Comparison of ENCODE assay signal across 1 cellular context in the genomic region with DNA sequence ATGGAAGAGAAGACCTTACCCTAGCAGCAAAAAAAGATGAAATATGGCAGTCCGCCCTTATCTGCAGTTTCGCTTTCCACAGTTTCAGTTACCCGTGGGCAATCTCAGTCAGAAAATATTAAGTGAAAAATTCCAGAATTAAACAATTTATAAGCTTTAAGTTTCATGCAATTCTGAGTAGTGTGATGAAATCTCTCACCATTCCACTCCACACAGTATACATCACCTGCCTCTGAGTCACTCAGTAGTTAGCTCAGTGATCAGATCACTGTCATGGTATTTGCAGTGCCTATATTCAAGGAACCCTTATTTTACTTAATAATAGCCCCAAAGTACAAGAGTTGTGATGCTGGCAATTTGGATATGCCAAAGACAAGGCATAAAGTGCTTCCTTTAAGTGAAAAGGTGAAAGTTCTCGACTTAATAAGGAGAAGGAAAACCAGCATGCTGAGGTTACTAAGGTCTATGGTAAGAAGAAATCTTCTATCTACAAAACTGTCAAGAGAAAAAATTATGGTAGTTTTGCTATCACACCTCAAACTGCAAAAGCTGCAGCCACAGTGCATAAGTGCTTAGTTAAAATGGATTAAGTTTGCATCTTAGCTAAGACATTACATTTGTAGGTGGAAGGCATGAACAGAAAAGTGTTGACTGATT.
TF ChIP-seq lines count a peak whose summit lies in the region.

No MANE protein-coding gene starts in this region.

TF ChIP-seq in IMR-90, 13 proteins besides CTCF, POLR2A, EP300 and RAD21 (continued from another document):
- TF ChIP-seq RFX5 (IDR thresholded peaks at IDR 0.05; ENCODE audit: low read depth, low read length) = no peak
- TF ChIP-seq, protein P1, sequence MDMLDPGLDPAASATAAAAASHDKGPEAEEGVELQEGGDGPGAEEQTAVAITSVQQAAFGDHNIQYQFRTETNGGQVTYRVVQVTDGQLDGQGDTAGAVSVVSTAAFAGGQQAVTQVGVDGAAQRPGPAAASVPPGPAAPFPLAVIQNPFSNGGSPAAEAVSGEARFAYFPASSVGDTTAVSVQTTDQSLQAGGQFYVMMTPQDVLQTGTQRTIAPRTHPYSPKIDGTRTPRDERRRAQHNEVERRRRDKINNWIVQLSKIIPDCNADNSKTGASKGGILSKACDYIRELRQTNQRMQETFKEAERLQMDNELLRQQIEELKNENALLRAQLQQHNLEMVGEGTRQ (IDR thresholded peaks at IDR 0.05; ENCODE audit: low read depth, low read length) = no peak
- TF ChIP-seq ELK1 (IDR thresholded peaks at IDR 0.05; ENCODE audit: borderline replicate concordance, low read depth, low read length) = no peak
- peak; percentile 52; the same call in 1 of the 2 replicates for TF ChIP-seq BHLHE40 (IDR thresholded peaks at IDR 0.05; ENCODE audit: low read depth, low read length)
- TF ChIP-seq RCOR1 (IDR thresholded peaks at IDR 0.05; ENCODE audit: insufficient replicate concordance, low read length) = no peak
